ENCODE assay signal across 13 cellular contexts in the genomic region with DNA sequence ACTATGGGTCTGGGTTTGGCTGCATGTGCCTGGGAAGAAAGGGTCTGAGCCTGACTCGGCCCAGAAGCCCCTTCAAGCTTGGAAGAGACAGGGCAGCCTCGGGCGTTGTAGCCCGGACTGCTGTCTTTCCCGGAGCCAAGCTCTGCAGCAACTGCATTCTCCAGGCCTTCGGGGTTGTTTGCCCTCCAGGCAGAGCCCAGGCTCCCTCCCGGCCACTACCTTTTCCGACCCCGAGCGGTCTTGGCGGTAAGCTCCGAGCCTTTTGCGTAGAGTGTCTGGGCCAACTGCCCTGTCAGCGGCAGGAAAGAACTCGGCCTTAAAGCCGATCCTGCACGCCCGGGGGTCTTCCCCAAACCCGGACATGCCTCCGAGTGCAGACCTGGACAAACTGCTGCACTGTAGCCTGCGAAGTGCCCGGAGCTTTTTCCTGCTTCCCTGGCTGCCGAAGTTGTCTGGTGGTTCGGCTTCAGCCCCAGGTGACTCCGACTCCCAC. TPM values are rescaled to one million over a fixed set of nuclear protein-coding genes. Genes with fewer than 3 reads are reported as not detected.
DNase-seq lines count a peak whose midpoint lies in the region; ATAC-seq and TF ChIP-seq lines count a peak whose summit lies in the region.
"Had no signal": no experiment of that assay in that cellular context is flagged by ENCODE, and none has a peak within 500 bp of the region (broad histone marks: within the 10 kb centered on the region; RNA-seq: fewer than 3 reads in every experiment).

No MANE protein-coding gene starts in this region.

- peaks cover 65 to 68% of the 10 kb centered on the region in 2 donors for H3K27me3 Mint-ChIP-seq in CD4-positive, alpha-beta memory T cell
- H3K27me3 Mint-ChIP-seq in activated T-helper 2 cell treated with anti-CD3 and anti-CD28 coated beads, Interferon-gamma antibody, Interleukin-2, Interleukin-4, amounts not matched to agents 10 μg/mL and 5 μg/mL and 100 μg/mL, durations not matched to agents 14 hours and 24 hours and 36 hours (ENCODE audit: low read depth) = peaks cover 72% of the 10 kb centered on the region
- peaks cover 37% of the 10 kb centered on the region for H3K27me3 Mint-ChIP-seq in memory B cell

- ATAC-seq in memory B cell (ENCODE audit: low read depth) = no peak
- no peak for ATAC-seq in HG03565 (IDR thresholded peaks at IDR 0.05; ENCODE audit: unreplicated experiment)

- CTCF ChIA-PET in CD4-positive, alpha-beta memory T cell (lab: Charles Lee; ENCODE audit: partially characterized antibody) = no interaction called here

- H3K4me3 ChIP-seq in CD4-positive, alpha-beta memory T cell (ENCODE audit: low read length in 2 of 2) = no peak overlapping the region
- H3K4me3 ChIP-seq: thyroid gland had no signal

- H3K4me3 Mint-ChIP-seq in CD4-positive, alpha-beta memory T cell = peak overlapping the region in 7 of 8 donors; percentile 30 to 87 (median 62)
- no peak overlapping the region for H3K4me3 Mint-ChIP-seq in activated T-helper 2 cell treated with anti-CD3 and anti-CD28 coated beads, Interferon-gamma antibody, Interleukin-2, Interleukin-4, amounts not matched to agents 10 μg/mL and 5 μg/mL and 100 μg/mL, durations not matched to agents 14 hours and 24 hours and 36 hours (ENCODE audit: low read depth)
- H3K4me3 Mint-ChIP-seq in memory B cell = peak overlapping the region; percentile 27

- peaks cover 0 to 29% (median 3%) of the 10 kb centered on the region in 8 donors for H3K9me3 Mint-ChIP-seq in CD4-positive, alpha-beta memory T cell
- no peaks in the 10 kb centered on the region for H3K9me3 Mint-ChIP-seq in activated T-helper 2 cell treated with anti-CD3 and anti-CD28 coated beads, Interferon-gamma antibody, Interleukin-2, Interleukin-4, amounts not matched to agents 10 μg/mL and 5 μg/mL and 100 μg/mL, durations not matched to agents 14 hours and 24 hours and 36 hours
- H3K9me3 Mint-ChIP-seq in memory B cell = peaks cover 2% of the 10 kb centered on the region

- no peaks in the 10 kb centered on the region for H3K36me3 ChIP-seq in CD4-positive, alpha-beta memory T cell (ENCODE audit: insufficient read depth, low read length)
- H3K36me3 ChIP-seq: thyroid gland had no signal

- H3K36me3 Mint-ChIP-seq in CD4-positive, alpha-beta memory T cell = peaks cover 0 to 2% of the 10 kb centered on the region in 2 donors
- no peaks in the 10 kb centered on the region for H3K36me3 Mint-ChIP-seq in activated T-helper 2 cell treated with anti-CD3 and anti-CD28 coated beads, Interferon-gamma antibody, Interleukin-2, Interleukin-4, amounts not matched to agents 10 μg/mL and 5 μg/mL and 100 μg/mL, durations not matched to agents 14 hours and 24 hours and 36 hours (ENCODE audit: low read depth)
- H3K36me3 Mint-ChIP-seq in memory B cell = peaks cover 6% of the 10 kb centered on the region

- peaks cover 80% of the 10 kb centered on the region for H3K4me1 ChIP-seq in CD4-positive, alpha-beta memory T cell (ENCODE audit: insufficient read depth, low read length)

- no peaks in the 10 kb centered on the region for H3K9me3 ChIP-seq in CD4-positive, alpha-beta memory T cell (ENCODE audit: control insufficient read depth in 1 of 2, low read length in 2 of 2)
- H3K9me3 ChIP-seq: thyroid gland had no signal

- peaks cover 96% of the 10 kb centered on the region for H3K27me3 ChIP-seq in CD4-positive, alpha-beta memory T cell (ENCODE audit: insufficient read depth, low read length)

- POLR2A ChIA-PET in CD4-positive, alpha-beta memory T cell (lab: Charles Lee; ENCODE audit: partially characterized antibody) = interaction anchor here (1.6 to 3.8 kb wide), 2 partner anchors 10 kb away, joined by 5 to 17 read pairs; partner anchors contain the start of gene AATF

- intact Hi-C loops in CD4-positive, alpha-beta memory T cell (cut with micrococcal nuclease) = no loop called here
- intact Hi-C loops in activated T-helper 2 cell treated with anti-CD3 and anti-CD28 coated beads, Interferon-gamma antibody, Interleukin-2, Interleukin-4, amounts not matched to agents 10 μg/mL and 5 μg/mL and 100 μg/mL, durations not matched to agents 14 hours and 24 hours and 36 hours (cut with micrococcal nuclease) = loop anchor here (5.0 kb wide), 1 partner anchor 131 kb away; no protein-coding TSS in a partner anchor

- in situ Hi-C loops in GM13976 (cut with MboI; ENCODE audit: low sequenced_read_pairs, unreplicated experiment) = no loop called here

- peak in 2 of 5 donors; percentile 16 to 33 for DNase-seq in CD4-positive, alpha-beta memory T cell
- DNase-seq in ELF-1 (ENCODE audit: low read depth, low spot score) (peak; percentile 80), memory B cell (ENCODE audit: low spot score in 2 of 2) (peak in 1 of 2 donors; percentile 37), GM19238 (ENCODE audit: insufficient read length, low spot score) (no peak), GM13976 (ENCODE audit: low spot score) (no peak)
- no peak for DNase-seq in activated T-helper 2 cell treated with anti-CD3 and anti-CD28 coated beads, Interferon-gamma antibody, Interleukin-2, Interleukin-4, amounts not matched to agents 10 μg/mL and 5 μg/mL and 100 μg/mL, durations not matched to agents 14 hours and 24 hours and 36 hours (ENCODE audit: low spot score)
- DNase-seq in central memory CD4-positive, alpha-beta T cell = no peak
- DNase-seq: HCEC 1CT; NCI-H187; SIG-M5; stimulated activated CD4-positive, alpha-beta T cell treated with anti-CD3 and anti-CD28 coated beads, Interleukin-4, amount 100 ng/mL, for 4 hours had no signal

- H3K27ac Mint-ChIP-seq in CD4-positive, alpha-beta memory T cell = peak overlapping the region in 3 of 7 donors; percentile 48 to 78 (median 75)
- H3K27ac Mint-ChIP-seq in activated T-helper 2 cell treated with anti-CD3 and anti-CD28 coated beads, Interferon-gamma antibody, Interleukin-2, Interleukin-4, amounts not matched to agents 10 μg/mL and 5 μg/mL and 100 μg/mL, durations not matched to agents 14 hours and 24 hours and 36 hours = peak overlapping the region; percentile 46
- H3K27ac Mint-ChIP-seq in memory B cell = peak overlapping the region; percentile 86

- no peak overlapping the region for H3K27ac ChIP-seq in CD4-positive, alpha-beta memory T cell (ENCODE audit: low read depth, low read length)
- H3K27ac ChIP-seq: thyroid gland had no signal

- peaks cover 34 to 78% (median 56%) of the 10 kb centered on the region in 4 donors for H3K4me1 Mint-ChIP-seq in CD4-positive, alpha-beta memory T cell
- peaks cover 19% of the 10 kb centered on the region for H3K4me1 Mint-ChIP-seq in activated T-helper 2 cell treated with anti-CD3 and anti-CD28 coated beads, Interferon-gamma antibody, Interleukin-2, Interleukin-4, amounts not matched to agents 10 μg/mL and 5 μg/mL and 100 μg/mL, durations not matched to agents 14 hours and 24 hours and 36 hours (ENCODE audit: low read depth)
- peaks cover 33% of the 10 kb centered on the region for H3K4me1 Mint-ChIP-seq in memory B cell

- no peak for TF ChIP-seq CTCF in GM13976 (IDR thresholded peaks at IDR 0.05; ENCODE audit: borderline replicate concordance, control extremely low read depth, extremely low read depth, insufficient read depth, missing control alignments)

RNA-seq across cellular contexts. Expression of gene LHX1, which starts 1.3 kb away (rescaled TPM):
- total RNA-seq in CD4-positive, alpha-beta memory T cell = not detected
- polyA plus RNA-seq in CD4-positive, alpha-beta memory T cell = not detected
- 0.23 and 0.37 TPM in 2 replicates for total RNA-seq in activated T-helper 2 cell treated with anti-CD3 and anti-CD28 coated beads, Interferon-gamma antibody, Interleukin-2, Interleukin-4, amounts not matched to agents 10 μg/mL and 5 μg/mL and 100 μg/mL, durations not matched to agents 14 hours and 24 hours and 36 hours
- total RNA-seq: thyroid gland had no signal

RNA-seq across cellular contexts. Expression of gene AATF, which starts 10.1 kb away (rescaled TPM):
- 10 to 100 TPM; 60.5 to 61.2 TPM for total RNA-seq in CD4-positive, alpha-beta memory T cell
- 10 to 100 TPM; 52.0 to 89.4 TPM for polyA plus RNA-seq in CD4-positive, alpha-beta memory T cell
- total RNA-seq in activated T-helper 2 cell treated with anti-CD3 and anti-CD28 coated beads, Interferon-gamma antibody, Interleukin-2, Interleukin-4, amounts not matched to agents 10 μg/mL and 5 μg/mL and 100 μg/mL, durations not matched to agents 14 hours and 24 hours and 36 hours = 101 and 107 TPM in 2 replicates
